38 cellular contexts compared by ENCODE assay signal in the genomic region with DNA sequence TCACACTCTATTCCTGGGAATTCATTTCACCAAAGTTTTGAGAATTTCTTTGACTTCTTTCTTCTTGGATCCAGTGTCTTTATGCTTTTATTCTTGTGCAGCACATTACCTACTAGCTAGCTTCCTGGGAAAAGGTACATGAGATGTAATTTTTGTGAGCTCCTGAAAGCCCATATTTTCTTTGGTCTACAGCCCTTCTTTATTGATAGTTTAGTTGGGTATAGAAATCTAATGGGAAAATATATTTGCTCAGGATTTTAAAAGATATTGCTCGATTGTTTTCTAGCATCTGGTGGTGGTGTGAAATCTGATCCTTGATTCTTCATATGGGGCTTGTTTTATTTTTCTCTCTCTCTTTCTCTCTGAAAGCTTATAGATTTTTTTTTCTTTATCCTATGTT. TPM values are rescaled to one million over a fixed set of nuclear protein-coding genes. Genes with fewer than 3 reads are reported as not detected.
"Had no signal": no experiment of that assay in that cellular context is flagged by ENCODE, and none has a peak within 500 bp of the region (broad histone marks: within the 10 kb centered on the region; RNA-seq: fewer than 3 reads in every experiment).

No MANE protein-coding gene starts in this region.

- H3K9ac ChIP-seq: KMS-11 had no signal

- H3K27ac ChIP-seq: KMS-11 had no signal

- DNase-seq: Karpas-422, Kasumi-1, MG63, MM.1S, MV-4-11, NCI-H1092, NCI-H1092 treated with DMSO at 0.1 percent for 48 hours, NCI-H1105, NCI-H1105 treated with DMSO at 0.1 percent for 48 hours, NCI-H1417, NCI-H1417 treated with DMSO at 0.1 percent for 48 hours, NCI-H1436, NCI-H1436 treated with DMSO at 0.1 percent for 48 hours, NCI-H146, NCI-H1694, NCI-H1694 treated with DMSO at 0.1 percent for 48 hours, NCI-H187, NCI-H187 treated with DMSO at 0.1 percent for 48 hours, NCI-H1930, NCI-H2029, NCI-H2029 treated with DMSO at 0.1 percent for 48 hours, NCI-H2081, NCI-H2081 treated with DMSO at 0.1 percent for 48 hours, NCI-H2107, NCI-H2171, NCI-H2171 treated with DMSO at 0.1 percent for 48 hours, NCI-H2227 treated with DMSO at 0.1 percent for 48 hours, NCI-H226, NCI-H345, NCI-H446, NCI-H446 treated with DMSO at 0.1 percent for 48 hours, NCI-H510A, NCI-H510A treated with DMSO at 0.1 percent for 48 hours, NCI-H524 had no signal

- H3K36me3 ChIP-seq: MG63 had no signal

- H3K27me3 ChIP-seq: MG63 had no signal

- H3K4me2 ChIP-seq: KMS-11 had no signal

- H3K4me3 ChIP-seq: MG63 had no signal

RNA-seq across cellular contexts. Expression of gene FOXB1, which starts 45.8 kb away (rescaled TPM):
- total RNA-seq: LHCN-M2, M059J, MCF 10A had no signal
